8 cellular contexts compared by ENCODE assay signal in the genomic region with DNA sequence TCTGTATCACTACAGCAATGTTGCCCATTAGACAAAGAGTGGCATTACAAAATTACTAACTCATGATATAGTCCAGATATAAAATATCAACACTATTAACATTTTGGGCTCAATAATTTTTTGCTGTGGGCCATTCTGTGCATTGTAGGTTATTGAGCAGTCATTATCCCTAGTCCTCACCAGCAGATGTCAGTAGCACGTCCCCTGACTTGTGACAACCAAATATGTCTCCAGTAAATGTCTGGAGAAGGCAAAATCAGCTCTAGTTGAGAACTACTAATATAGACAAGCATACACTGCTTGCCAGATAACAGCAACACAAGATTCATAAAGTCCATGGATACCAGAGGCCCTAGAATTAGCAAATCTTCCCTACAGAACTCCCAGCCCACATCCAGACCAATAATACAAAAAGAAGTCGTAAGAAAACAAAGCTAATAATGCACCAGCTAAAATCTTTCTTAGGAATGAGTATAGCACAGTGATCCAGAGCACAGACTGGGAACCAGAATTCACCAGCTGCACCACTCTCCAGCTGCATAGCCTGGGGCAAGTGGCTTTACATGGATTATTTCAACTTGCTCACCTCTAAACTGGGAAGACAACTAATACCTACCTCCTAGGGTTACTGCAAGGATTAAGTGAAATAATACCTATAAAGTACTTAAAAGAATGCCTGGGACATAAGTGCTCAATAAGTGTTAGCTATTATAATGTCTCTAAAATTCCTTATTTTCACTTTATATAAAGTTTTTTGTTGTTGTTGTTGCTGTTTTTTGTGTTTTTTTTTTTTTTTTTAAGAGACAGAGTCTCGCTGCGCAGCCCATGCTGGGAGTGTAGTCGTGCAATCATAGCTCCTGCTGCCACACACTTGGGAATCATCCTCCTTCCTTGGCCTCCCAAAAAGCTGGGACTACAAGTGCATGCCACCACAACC. TPM values are rescaled to one million over a fixed set of nuclear protein-coding genes. Genes with fewer than 3 reads are reported as not detected.
DNase-seq lines count a peak whose midpoint lies in the region; ATAC-seq, FAIRE-seq and TF ChIP-seq lines count a peak whose summit lies in the region.

No MANE protein-coding gene starts in this region.

- intact Hi-C loops in Right ventricle myocardium superior (cut with DNase I) (loop anchor here (5.0 kb wide), 1 partner anchor 71 kb away; no protein-coding TSS in a partner anchor), K562 (cut with micrococcal nuclease) (loop anchor here (1.0 kb wide), 1 partner anchor 72 kb away; no protein-coding TSS in a partner anchor), left colon (cut with DNase I, micrococcal nuclease) (loop anchor here in 1 of 2 donors (10.0 kb wide), 1 partner anchor 73 kb away; no protein-coding TSS in a partner anchor)

- TF ChIP-seq RAD21 in K562 (CRISPR knock-in tag; conservative IDR thresholded peaks at IDR 0.05 in 1 of 2, IDR thresholded peaks at IDR 0.05 in 1 of 2) = peak in 1 of 2 experiments; percentile 66; a peak in 3 of 4 replicates

- no peak overlapping the region for H3K4me3 ChIP-seq in right atrium auricular region
- H3K4me3 ChIP-seq in K562 = no peak overlapping the region

- ATAC-seq in Right ventricle myocardium superior (ENCODE audit: poor library complexity) (peak; percentile 74), K562 (peak; percentile 72), left colon (peak; percentile 65), GM21576 (IDR thresholded peaks at IDR 0.05; ENCODE audit: unreplicated experiment) (no peak)

- H3K9me3 ChIP-seq in right atrium auricular region (no peaks in the 10 kb centered on the region), K562 (replicated peaks; ENCODE audit: control insufficient read depth, insufficient read depth, low read depth, low read length) (no peaks in the 10 kb centered on the region)

- TF ChIP-seq EP300 in K562 (IDR thresholded peaks at IDR 0.05; ENCODE audit: low read length) = no peak

- H4K20me1 ChIP-seq in K562 (replicated peaks; ENCODE audit: control insufficient read depth, insufficient read depth, low read length) = peaks cover 30% of the 10 kb centered on the region

- CTCF ChIA-PET in K562 (lab: Yijun Ruan, JAX; ENCODE audit: low intra/inter-chr PET ratio) = interaction anchor here (0.7 to 1.4 kb wide), 2 partner anchors 72 to 158 kb away, joined by 3 read pairs; no protein-coding TSS in a partner anchor

- TF ChIP-seq POLR2A in K562 (conservative IDR thresholded peaks at IDR 0.05) = no peak

- TF ChIP-seq CTCF in right atrium auricular region (IDR thresholded peaks at IDR 0.05) (peak in 1 of 2 donors; percentile 54), K562 (IDR thresholded peaks at IDR 0.05 in 2 of 3, conservative IDR thresholded peaks at IDR 0.05 in 1 of 3; ENCODE audit: insufficient read depth in 2 of 3, low read depth in 1 of 3, low read length in 3 of 3) (peak; percentile 60 to 76 (median 63))

- peaks cover 17% of the 10 kb centered on the region for H3K36me3 ChIP-seq in right atrium auricular region
- peaks cover 42% of the 10 kb centered on the region for H3K36me3 ChIP-seq in K562 (ENCODE audit: control insufficient read depth, insufficient read depth, low read length)

- no peaks in the 10 kb centered on the region for H3K9me1 ChIP-seq in K562 (ENCODE audit: control insufficient read depth, insufficient read depth, low read length)

- no peak overlapping the region for H2AFZ ChIP-seq in K562 (ENCODE audit: low read depth, low read length)

- WGBS in K562 (ENCODE audit: insufficient coverage, low coverage, missing lambda C conversion rate) = 54% methylated on average over 2 of the region's 5 CpGs

- H3K4me1 ChIP-seq in right atrium auricular region (peaks cover 0 to 35% of the 10 kb centered on the region in 2 donors), K562 (replicated peaks in 1 of 2; ENCODE audit: control insufficient read depth in 2 of 2, insufficient read depth in 2 of 2, low read length in 2 of 2) (peaks cover 8 to 14% of the 10 kb centered on the region in 2 experiments; a peak in 4 of 5 replicates)

- BruUV-seq in K562 (replicated peaks; lab: Mats Ljungman, UMichigan) = no TSS peak

- no peak overlapping the region for H3K9ac ChIP-seq in K562 (ENCODE audit: insufficient read depth in 1 of 2, low read depth in 2 of 2, low read length in 2 of 2)

- H3K27ac ChIP-seq in right atrium auricular region = no peak overlapping the region
- no peak overlapping the region for H3K27ac ChIP-seq in K562 (ENCODE audit: extremely low read depth, low read depth, low read length)

- DNase-seq in Right ventricle myocardium superior (no peak), right atrium auricular region (ENCODE audit: low spot score) (no peak), NCI-H460 (ENCODE audit: extremely low read depth, low read depth) (peak; percentile 45), K562 (ENCODE audit: extremely low read depth in 1 of 4, low spot score in 3 of 4) (peak; percentile 29 to 67 (median 37)), left colon (no peak), NCI-H2227 (lab: John Stamatoyannopoulos, UW; ENCODE audit: unreplicated experiment) (no peak)
- no peak for DNase-seq in NK-92 treated with Interleukin-12 subunit alpha and Interleukin-12 subunit beta, amount 100 ng/mL, for 24 hours (lab: John Stamatoyannopoulos, UW)

- POLR2A ChIA-PET in K562 (lab: Yijun Ruan, JAX) = interaction anchor here (0.6 to 1.6 kb wide), 4 partner anchors 9 to 58 kb away, joined by 3 to 5 read pairs (median 4); no protein-coding TSS in a partner anchor

- in situ Hi-C loops in K562 (cut with MboI) = no loop called here

- no peak overlapping the region for H3K4me2 ChIP-seq in K562 (ENCODE audit: insufficient read depth, low read length)

- H3K79me2 ChIP-seq in K562 (ENCODE audit: control insufficient read depth, insufficient read depth, low read length) = peaks cover 79% of the 10 kb centered on the region

- H3K27me3 ChIP-seq in right atrium auricular region (no peaks in the 10 kb centered on the region), K562 (ENCODE audit: control insufficient read depth in 2 of 2, insufficient read depth in 2 of 2, low read length in 2 of 2) (no peaks in the 10 kb centered on the region)

- peak; percentile 63 for FAIRE-seq in K562 (lab: Jason Lieb, UNC)

TF ChIP-seq in K562, 482 proteins besides CTCF, POLR2A, EP300 and RAD21 (continues in another document):
- peak; percentile 46; the same call in 1 of the 2 replicates for TF ChIP-seq SMC3 (conservative IDR thresholded peaks at IDR 0.05; ENCODE audit: insufficient read depth, low read depth, low read length)
- no peak for TF ChIP-seq TBP (optimal IDR thresholded peaks at IDR 0.05; ENCODE audit: low read depth, low read length)
- TF ChIP-seq, protein P1, sequence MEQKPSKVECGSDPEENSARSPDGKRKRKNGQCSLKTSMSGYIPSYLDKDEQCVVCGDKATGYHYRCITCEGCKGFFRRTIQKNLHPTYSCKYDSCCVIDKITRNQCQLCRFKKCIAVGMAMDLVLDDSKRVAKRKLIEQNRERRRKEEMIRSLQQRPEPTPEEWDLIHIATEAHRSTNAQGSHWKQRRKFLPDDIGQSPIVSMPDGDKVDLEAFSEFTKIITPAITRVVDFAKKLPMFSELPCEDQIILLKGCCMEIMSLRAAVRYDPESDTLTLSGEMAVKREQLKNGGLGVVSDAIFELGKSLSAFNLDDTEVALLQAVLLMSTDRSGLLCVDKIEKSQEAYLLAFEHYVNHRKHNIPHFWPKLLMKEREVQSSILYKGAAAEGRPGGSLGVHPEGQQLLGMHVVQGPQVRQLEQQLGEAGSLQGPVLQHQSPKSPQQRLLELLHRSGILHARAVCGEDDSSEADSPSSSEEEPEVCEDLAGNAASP (IDR thresholded peaks at IDR 0.05) = no peak
- TF ChIP-seq NR3C1 (CRISPR knock-in tag; IDR thresholded peaks at IDR 0.05) = no peak
- no peak for TF ChIP-seq SMAD2 (IDR thresholded peaks at IDR 0.05; ENCODE audit: low read depth, low read length)
- no peak for TF ChIP-seq MYBL2 (IDR thresholded peaks at IDR 0.05; ENCODE audit: low read depth)
- no peak for TF ChIP-seq MYBL2 (CRISPR knock-in tag; IDR thresholded peaks at IDR 0.05; ENCODE audit: borderline replicate concordance)
- TF ChIP-seq CBX8 (IDR thresholded peaks at IDR 0.05; ENCODE audit: borderline replicate concordance, extremely low read depth, low read depth, low read length, poor library complexity, severe bottlenecking) = no peak
- TF ChIP-seq ETV1 (tag; conservative IDR thresholded peaks at IDR 0.05; ENCODE audit: low read depth) = no peak
- TF ChIP-seq KDM2B (CRISPR knock-in tag; IDR thresholded peaks at IDR 0.05) = no peak
- TF ChIP-seq KDM5B (IDR thresholded peaks at IDR 0.05; ENCODE audit: insufficient replicate concordance, low read depth, low read length) = no peak
- TF ChIP-seq RBM22 (IDR thresholded peaks at IDR 0.05; ENCODE audit: low read depth, low read length, poor library complexity, severe bottlenecking) = no peak
- no peak for TF ChIP-seq KLF1 (tag; IDR thresholded peaks at IDR 0.05)
- no peak for TF ChIP-seq HDAC3 (IDR thresholded peaks at IDR 0.05; ENCODE audit: borderline replicate concordance, partially characterized antibody)
- TF ChIP-seq ZNF830 (CRISPR knock-in tag; IDR thresholded peaks at IDR 0.05) = no peak
- TF ChIP-seq ZNF224 (CRISPR knock-in tag; IDR thresholded peaks at IDR 0.05) = no peak

RNA-seq across cellular contexts. Expression of a gene that starts 23.7 kb away (rescaled TPM):
- total RNA-seq in Right ventricle myocardium superior (33.3 TPM), right atrium auricular region (10 to 100 TPM; 25.2 to 29.1 TPM), K562 (2014; rRNA removed) (12.9 and 18.6 TPM in 2 replicates), K562 (2014; rRNA removed; fragmentation: Illumina TruSeq; extraction: Trizol) (34.2 and 39.6 TPM in 2 replicates), K562 (2015; rRNA removed; fragmentation: Illumina TruSeq; extraction: Trizol) (24.0 and 25.1 TPM in 2 replicates), K562 (2021) (39.8 TPM in 2 replicates), left colon (10 to 100 TPM; 43.7 to 51.5 TPM)
- total RNA-seq in NCI-H460 (2014; rRNA removed; shearing (Covaris generic)) = 16.3 and 17.4 TPM in 2 replicates
- polyA plus RNA-seq in NCI-H460 (2014; cell fraction: nucleus; rRNA removed) = 5.2 and 7.1 TPM in 2 replicates
- total RNA-seq in K562 (2011; cell fraction: chromatin; rRNA removed; ENCODE audit: low replicate concordance) = 122 and 381 TPM in 2 replicates
- total RNA-seq in K562 (2011; cell fraction: nucleolus; rRNA removed) = 40.2 and 76.2 TPM in 2 replicates
- 95.5 and 139 TPM in 2 replicates for total RNA-seq in K562 (2011; cell fraction: nucleoplasm; rRNA removed)
- polyA plus RNA-seq in K562 (2011; rRNA removed) (23.7 and 25.4 TPM in 2 replicates), K562 (2014; fragmentation: Illumina TruSeq; extraction: Trizol) (13.4 and 17.3 TPM in 2 replicates), K562 (2014; fragmentation: Nextera tagmentation; extraction: Ambion mirVana) (10 to 100 TPM in 1 of 2 experiments, 1 to 10 TPM in 1; 5.2 to 11.3 TPM), K562 (2014; rRNA removed) (7.7 and 8.9 TPM in 2 replicates)
- 8.3 and 13.5 TPM in 2 replicates for polyA plus RNA-seq in K562 (2011; cell fraction: cytosol; rRNA removed)
- 21.2 and 23.2 TPM in 2 replicates for polyA plus RNA-seq in K562 (2011; cell fraction: nucleus; rRNA removed)
- 5.8 and 15.1 TPM in 2 replicates for polyA plus RNA-seq in K562 (2012)
- 140 and 161 TPM in 2 replicates for polyA minus RNA-seq in K562 (2011; rRNA and poly(A)+ RNA removed)
- polyA minus RNA-seq in K562 (2011; cell fraction: cytosol; rRNA and poly(A)+ RNA removed) = 43.3 and 44.0 TPM in 2 replicates
- 48.1 and 120 TPM in 2 replicates for polyA minus RNA-seq in K562 (2011; cell fraction: nucleus; rRNA and poly(A)+ RNA removed)

Comparison
In these comparisons a context has a peak if more than half of its experiments do, and no peak if none do; other contexts are left out.
1. DNase-seq: peak in NCI-H460 (single experiment) and K562 (4 of 4); none in Right ventricle myocardium superior (single experiment), right atrium auricular region (single experiment), left colon (0 of 2), NCI-H2227 (single experiment) and NK-92 treated with Interleukin-12 subunit alpha and Interleukin-12 subunit beta, amount 100 ng/mL, for 24 hours (single experiment).